ENCODE assay signal across 26 cellular contexts in the genomic region with DNA sequence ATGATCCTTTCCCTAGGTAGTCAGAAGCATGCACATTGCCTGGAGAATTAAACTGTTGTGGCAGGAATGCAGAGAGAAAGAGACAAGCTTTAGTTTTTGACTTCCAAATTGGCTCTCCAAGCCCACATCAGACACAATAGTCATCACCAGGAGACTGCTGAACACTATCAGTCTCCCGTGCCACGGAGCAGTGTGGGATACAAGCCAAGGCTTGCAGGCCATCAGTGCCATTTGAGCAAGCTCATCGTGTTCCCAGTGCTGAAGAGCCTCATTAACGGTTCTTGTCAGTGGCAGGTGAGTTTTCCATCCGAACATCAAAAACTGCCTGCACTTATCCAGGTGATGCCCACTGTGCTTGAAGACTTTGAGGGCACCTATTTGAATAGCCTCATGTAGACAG.
DNase-seq lines count a peak whose midpoint lies in the region; ATAC-seq and TF ChIP-seq lines count a peak whose summit lies in the region.
"Had no signal": no experiment of that assay in that cellular context is flagged by ENCODE, and none has a peak within 500 bp of the region (broad histone marks: within the 10 kb centered on the region; RNA-seq: fewer than 3 reads in every experiment).

No MANE protein-coding gene starts in this region.

- H3K9me3 ChIP-seq in CD8-positive, alpha-beta T cell (ENCODE audit: low read length): no peaks in the 10 kb centered on the region
- H3K9me3 ChIP-seq: colonic mucosa, esophagus squamous epithelium, gastroesophageal sphincter, MG63, neutrophil, prostate gland, sigmoid colon, stomach, tibial nerve had no signal

- peaks cover 4% of the 10 kb centered on the region for H3K27me3 Mint-ChIP-seq in GM23338 (ENCODE audit: insufficient read depth, low read depth, poor library complexity)
- H3K27me3 Mint-ChIP-seq in CD8-positive, alpha-beta T cell (ENCODE audit: low read depth): no peaks in the 10 kb centered on the region
- H3K27me3 Mint-ChIP-seq: activated CD4-positive, alpha-beta T cell treated with anti-CD3 and anti-CD28 coated beads, Interleukin-2, amount 10 ng/mL, durations not matched to agents 7 days and 5 days had no signal

- no peak for TF ChIP-seq CTCF in GM23338 (conservative IDR thresholded peaks at IDR 0.05; ENCODE audit: low read depth in 2 of 2)
- no peak for TF ChIP-seq CTCF in CD8-positive, alpha-beta T cell (IDR thresholded peaks at IDR 0.05)

- CTCF ChIA-PET in CD8-positive, alpha-beta T cell (lab: Charles Lee): no interaction called here

- DNase-seq in GM23338 (ENCODE audit: low spot score) (no peak), NCI-H1436 treated with DMSO at 0.1 percent for 48 hours (lab: John Stamatoyannopoulos, UW) (peak; percentile 5), NCI-H345 treated with DMSO at 0.1 percent for 48 hours (lab: John Stamatoyannopoulos, UW; ENCODE audit: unreplicated experiment) (peak; percentile 97), cerebellum (ENCODE audit: low spot score) (peak; percentile 29)
- DNase-seq in CD8-positive, alpha-beta T cell: no peak
- no peak for DNase-seq in stimulated activated CD4-positive, alpha-beta T cell treated with anti-CD3 and anti-CD28 coated beads, Interleukin-2, amount 100 ng/mL, for 48 hours
- DNase-seq: activated CD4-positive, alpha-beta T cell treated with anti-CD3 and anti-CD28 coated beads, Interleukin-2, amount 10 ng/mL, durations not matched to agents 7 days and 5 days; activated naive CD4-positive, alpha-beta T cell treated with anti-CD3 and anti-CD28 coated beads for 36 hours; colonic mucosa; esophagus squamous epithelium; hippocampal formation; immature natural killer cell; MG63; NCI-H446; sigmoid colon; stimulated activated CD4-positive, alpha-beta T cell treated with anti-CD3 and anti-CD28 coated beads, Interleukin-15, amount 100 ng/mL, for 24 hours; stomach had no signal

- no peak overlapping the region for H3K4me3 ChIP-seq in GM23338
- no peak overlapping the region for H3K4me3 ChIP-seq in CD8-positive, alpha-beta T cell (ENCODE audit: low read depth, low read length)
- H3K4me3 ChIP-seq: colonic mucosa, esophagus squamous epithelium, gastroesophageal sphincter, MG63, prostate gland, sigmoid colon, stomach, tibial nerve had no signal

- intact Hi-C loops in CD8-positive, alpha-beta T cell (cut with DNase I, micrococcal nuclease): no loop called here

- H3F3A ChIP-seq in GM23338 (replicated peaks; ENCODE audit: low read depth): no peaks in the 10 kb centered on the region

- no peaks in the 10 kb centered on the region for H3K36me3 ChIP-seq in GM23338 (ENCODE audit: insufficient read depth)
- no peaks in the 10 kb centered on the region for H3K36me3 ChIP-seq in CD8-positive, alpha-beta T cell (ENCODE audit: insufficient read depth, low read length)
- H3K36me3 ChIP-seq: colonic mucosa, esophagus squamous epithelium, gastroesophageal sphincter, MG63, neutrophil, prostate gland, sigmoid colon, stomach, tibial nerve had no signal

- no peaks in the 10 kb centered on the region for H3K9me3 Mint-ChIP-seq in GM23338
- H3K9me3 Mint-ChIP-seq in CD8-positive, alpha-beta T cell: peaks cover 3% of the 10 kb centered on the region
- H3K9me3 Mint-ChIP-seq: activated CD4-positive, alpha-beta T cell treated with anti-CD3 and anti-CD28 coated beads, Interleukin-2, amount 10 ng/mL, durations not matched to agents 7 days and 5 days; memory B cell had no signal

- no peak overlapping the region for H3K27ac Mint-ChIP-seq in GM23338
- H3K27ac Mint-ChIP-seq in CD8-positive, alpha-beta T cell: no peak overlapping the region
- H3K27ac Mint-ChIP-seq: activated CD4-positive, alpha-beta T cell treated with anti-CD3 and anti-CD28 coated beads, Interleukin-2, amount 10 ng/mL, durations not matched to agents 7 days and 5 days; activated naive CD4-positive, alpha-beta T cell treated with anti-CD3 and anti-CD28 coated beads for 36 hours; CD14-positive monocyte; immature natural killer cell; memory B cell; T-helper 2 cell treated with Interferon-gamma antibody and Interleukin-4, amounts not matched to agents 5 μg/mL and 100 μg/mL, for 36 hours had no signal

- H4K20me1 ChIP-seq in GM23338 (replicated peaks; ENCODE audit: insufficient read depth): no peaks in the 10 kb centered on the region

- H3K27ac ChIP-seq in GM23338 (ENCODE audit: low read depth): no peak overlapping the region
- H3K27ac ChIP-seq in CD8-positive, alpha-beta T cell (ENCODE audit: low read depth, low read length): no peak overlapping the region
- H3K27ac ChIP-seq: colonic mucosa, esophagus squamous epithelium, gastroesophageal sphincter, neutrophil, prostate gland, sigmoid colon, stomach, tibial nerve, VCaP had no signal

- H3K4me1 Mint-ChIP-seq in GM23338: peaks cover 52% of the 10 kb centered on the region
- H3K4me1 Mint-ChIP-seq in CD8-positive, alpha-beta T cell (ENCODE audit: low read depth): no peaks in the 10 kb centered on the region
- H3K4me1 Mint-ChIP-seq: activated CD4-positive, alpha-beta T cell treated with anti-CD3 and anti-CD28 coated beads, Interleukin-2, amount 10 ng/mL, durations not matched to agents 7 days and 5 days; CD14-positive monocyte; immature natural killer cell; memory B cell had no signal

- H3K4me2 ChIP-seq in GM23338: peak overlapping the region; percentile 46

- POLR2A ChIA-PET in CD8-positive, alpha-beta T cell (lab: Charles Lee): no interaction called here

- no peaks in the 10 kb centered on the region for H3K79me2 ChIP-seq in GM23338 (replicated peaks; ENCODE audit: insufficient read depth)

- peaks cover 55% of the 10 kb centered on the region for H3K4me1 ChIP-seq in GM23338 (ENCODE audit: insufficient read depth)
- no peaks in the 10 kb centered on the region for H3K4me1 ChIP-seq in CD8-positive, alpha-beta T cell (ENCODE audit: insufficient read depth, low read length)
- H3K4me1 ChIP-seq: colonic mucosa, esophagus squamous epithelium, gastroesophageal sphincter, prostate gland, sigmoid colon, stomach, tibial nerve had no signal

- ATAC-seq in GM23338: no peak; the same call in 2 of the 3 replicates
- no peak for ATAC-seq in CD8-positive, alpha-beta T cell
- no peak for ATAC-seq in GM21529 (IDR thresholded peaks at IDR 0.05; ENCODE audit: unreplicated experiment)
- ATAC-seq: gastroesophageal sphincter had no signal

- no peaks in the 10 kb centered on the region for H3K36me3 Mint-ChIP-seq in GM23338 (ENCODE audit: low read depth)
- H3K36me3 Mint-ChIP-seq in CD8-positive, alpha-beta T cell: no peaks in the 10 kb centered on the region
- H3K36me3 Mint-ChIP-seq: CD14-positive monocyte, immature natural killer cell, memory B cell had no signal

- no peak overlapping the region for H2AFZ ChIP-seq in GM23338

- H3K27me3 ChIP-seq in GM23338 (ENCODE audit: insufficient read depth): no peaks in the 10 kb centered on the region
- no peaks in the 10 kb centered on the region for H3K27me3 ChIP-seq in CD8-positive, alpha-beta T cell (ENCODE audit: insufficient read depth, low read length)
- H3K27me3 ChIP-seq: colonic mucosa, esophagus squamous epithelium, gastroesophageal sphincter, MG63, neutrophil, sigmoid colon, stomach, tibial nerve had no signal

- H3K9me2 ChIP-seq in GM23338 (ENCODE audit: insufficient read depth): peaks cover 5% of the 10 kb centered on the region; the same call in 1 of the 2 replicates

- no peak overlapping the region for H3K4me3 Mint-ChIP-seq in GM23338
- H3K4me3 Mint-ChIP-seq in CD8-positive, alpha-beta T cell: no peak overlapping the region
- H3K4me3 Mint-ChIP-seq: activated CD4-positive, alpha-beta T cell treated with anti-CD3 and anti-CD28 coated beads, Interleukin-2, amount 10 ng/mL, durations not matched to agents 7 days and 5 days; activated naive CD4-positive, alpha-beta T cell treated with anti-CD3 and anti-CD28 coated beads for 36 hours; CD14-positive monocyte; immature natural killer cell; memory B cell; T-helper 2 cell treated with Interferon-gamma antibody and Interleukin-4, amounts not matched to agents 5 μg/mL and 100 μg/mL, for 36 hours had no signal

Comparison
In these comparisons a context has a peak if more than half of its experiments do, and no peak if none do; other contexts are left out.
1. DNase-seq: peak in NCI-H1436 treated with DMSO at 0.1 percent for 48 hours (single experiment), NCI-H345 treated with DMSO at 0.1 percent for 48 hours (single experiment) and cerebellum (single experiment); none in GM23338 (single experiment), CD8-positive, alpha-beta T cell (0 of 7) and stimulated activated CD4-positive, alpha-beta T cell treated with anti-CD3 and anti-CD28 coated beads, Interleukin-2, amount 100 ng/mL, for 48 hours (0 of 2).